In genomic region chr2:177673602-177674595, GRCh38 we compare ENCODE assay signal across 14 cellular contexts.
DNase-seq lines count a peak whose midpoint lies in the region; ATAC-seq and TF ChIP-seq lines count a peak whose summit lies in the region.
"Had no signal": no experiment of that assay in that cellular context is flagged by ENCODE, and none has a peak within 500 bp of the region (broad histone marks: within the 10 kb centered on the region; RNA-seq: fewer than 3 reads in every experiment).

No MANE protein-coding gene starts in this region.

- H3K27me3 ChIP-seq in GM23338 (ENCODE audit: insufficient read depth) (peaks cover 52% of the 10 kb centered on the region), body of pancreas (no peaks in the 10 kb centered on the region), transverse colon (no peaks in the 10 kb centered on the region)
- H3K27me3 ChIP-seq: BLaER1 treated with 17β-estradiol and CSF1 and Interleukin-3, amounts not matched to agents 10 nM and 100 nM; pancreas had no signal

- in situ Hi-C loops in transverse colon (cut with MboI; ENCODE audit: low pct_ligation_motif_present in 1 of 4, low pct_unique_long_range_greater_than_20kb in 1 of 4, low sequenced_read_pairs in 3 of 4), result no loop called here

- H3K4me2 ChIP-seq in GM23338, result no peak overlapping the region
- H3K4me2 ChIP-seq: BLaER1 treated with 17β-estradiol and CSF1 and Interleukin-3, amounts not matched to agents 10 nM and 100 nM had no signal

- H3K36me3 ChIP-seq in GM23338 (ENCODE audit: insufficient read depth) (no peaks in the 10 kb centered on the region), body of pancreas (replicated peaks in 1 of 2; ENCODE audit: insufficient read depth in 1 of 2, low read depth in 2 of 2) (no peaks in the 10 kb centered on the region), transverse colon (no peaks in the 10 kb centered on the region)
- H3K36me3 ChIP-seq: BLaER1 treated with 17β-estradiol and CSF1 and Interleukin-3, amounts not matched to agents 10 nM and 100 nM; pancreas had no signal

- H3K4me3 ChIP-seq in AG04449 (ENCODE audit: low read depth, low read length) (no peak overlapping the region), GM23338 (no peak overlapping the region), fibroblast of the aortic adventitia (ENCODE audit: low read depth, low read length) (no peak overlapping the region), body of pancreas (no peak overlapping the region), transverse colon (no peak overlapping the region)
- H3K4me3 ChIP-seq: BLaER1 treated with 17β-estradiol and CSF1 and Interleukin-3, amounts not matched to agents 10 nM and 100 nM; pancreas had no signal

- peaks cover 50% of the 10 kb centered on the region for H3K27me3 Mint-ChIP-seq in GM23338 (ENCODE audit: insufficient read depth, low read depth, poor library complexity)

- H3K79me2 ChIP-seq in GM23338 (replicated peaks; ENCODE audit: insufficient read depth), result no peaks in the 10 kb centered on the region

- no peak overlapping the region for H3K27ac Mint-ChIP-seq in GM23338

- H3K36me3 Mint-ChIP-seq in GM23338 (ENCODE audit: low read depth), result no peaks in the 10 kb centered on the region

- H4K20me1 ChIP-seq in GM23338 (replicated peaks; ENCODE audit: insufficient read depth), result 0 out of 2 replicates have a peak, but pooled peaks cover 4% of the 10 kb centered on the region
- H4K20me1 ChIP-seq: BLaER1 treated with 17β-estradiol and CSF1 and Interleukin-3, amounts not matched to agents 10 nM and 100 nM had no signal

- H3K9me3 ChIP-seq in body of pancreas (no peaks in the 10 kb centered on the region), transverse colon (no peaks in the 10 kb centered on the region)
- H3K9me3 ChIP-seq: BLaER1 treated with 17β-estradiol and CSF1 and Interleukin-3, amounts not matched to agents 10 nM and 100 nM; pancreas had no signal

- no peak overlapping the region for H3K27ac ChIP-seq in GM23338 (ENCODE audit: low read depth)
- no peak overlapping the region for H3K27ac ChIP-seq in body of pancreas
- H3K27ac ChIP-seq in transverse colon, result no peak overlapping the region
- H3K27ac ChIP-seq: BLaER1 treated with 17β-estradiol and CSF1 and Interleukin-3, amounts not matched to agents 10 nM and 100 nM; pancreas had no signal

- H2AFZ ChIP-seq in GM23338, result no peak overlapping the region

- no peak for DNase-seq in AG04449 (ENCODE audit: low read depth, low spot score)
- peak; percentile 54 for DNase-seq in GM23338 (ENCODE audit: low spot score)
- peak; percentile 19 for DNase-seq in RPMI7951 (ENCODE audit: low read depth)
- no peak for DNase-seq in fibroblast of the aortic adventitia (ENCODE audit: low read depth)
- DNase-seq in NCI-H226, result no peak
- DNase-seq in body of pancreas, result no peak
- no peak for DNase-seq in T1000 (lab: John Stamatoyannopoulos, UW)
- no peak for DNase-seq in transverse colon
- DNase-seq: activated CD4-positive, alpha-beta T cell treated with anti-CD3 and anti-CD28 coated beads for 4 hours; aorta; hypothalamus; NCI-H69; pancreas had no signal

- TF ChIP-seq CTCF in AG04449 (IDR thresholded peaks at IDR 0.05; ENCODE audit: insufficient read depth, low read length, missing control alignments) (peak; percentile 19), GM23338 (conservative IDR thresholded peaks at IDR 0.05; ENCODE audit: low read depth in 2 of 2) (peak; percentile 53 to 65), fibroblast of the aortic adventitia (IDR thresholded peaks at IDR 0.05; ENCODE audit: insufficient read depth, low read length) (peak; percentile 22), body of pancreas (IDR thresholded peaks at IDR 0.05) (no peak), transverse colon (IDR thresholded peaks at IDR 0.05) (no peak)

- TF ChIP-seq EP300 in transverse colon (IDR thresholded peaks at IDR 0.05; ENCODE audit: low read depth), result no peak

- POLR2A ChIA-PET in AG04449 (lab: Yijun Ruan, JAX), result no interaction called here

- H3K4me1 ChIP-seq in GM23338 (ENCODE audit: insufficient read depth) (peaks cover 10% of the 10 kb centered on the region), body of pancreas (no peaks in the 10 kb centered on the region), transverse colon (peaks cover 0 to 8% (median 3%) of the 10 kb centered on the region in 4 donors)
- H3K4me1 ChIP-seq: BLaER1 treated with 17β-estradiol and CSF1 and Interleukin-3, amounts not matched to agents 10 nM and 100 nM; pancreas had no signal

- peak; percentile 60 for ATAC-seq in GM23338
- ATAC-seq in body of pancreas, result no peak
- ATAC-seq: pancreas had no signal

- H3K9me2 ChIP-seq in GM23338 (ENCODE audit: insufficient read depth), result no peaks in the 10 kb centered on the region

- WGBS in body of pancreas, 2 donors, result 86 to 88% methylated on average over 9 of the region's 9 CpGs
- WGBS in transverse colon (ENCODE audit: low coverage in 1 of 2), 2 donors, result 74 to 79% methylated on average over 4 to 9 of the region's 9 CpGs

- no peaks in the 10 kb centered on the region; the same call in 2 of the 3 replicates for H3K9me3 Mint-ChIP-seq in GM23338

- no peak overlapping the region for H3K4me3 Mint-ChIP-seq in GM23338

- intact Hi-C loops in body of pancreas (cut with DNase I), result no loop called here
- intact Hi-C loops in transverse colon (cut with DNase I; ENCODE audit: low total_unique reads), result no loop called here

- TF ChIP-seq POLR2A in body of pancreas (IDR thresholded peaks at IDR 0.05) (no peak), transverse colon (IDR thresholded peaks at IDR 0.05) (no peak)

- CTCF ChIA-PET in AG04449 (lab: Yijun Ruan, JAX), result no interaction called here

- H3K4me1 Mint-ChIP-seq in GM23338, result peaks cover 24% of the 10 kb centered on the region

- no peaks in the 10 kb centered on the region for H3F3A ChIP-seq in GM23338 (replicated peaks; ENCODE audit: low read depth)

TF ChIP-seq in GM23338, 12 proteins besides CTCF, POLR2A, EP300 and RAD21 (continues in another document):
- TF ChIP-seq POLR2AphosphoS5 (IDR thresholded peaks at IDR 0.05; ENCODE audit: low read depth) (no peak), EZH2 (IDR thresholded peaks at IDR 0.05; ENCODE audit: low read depth, unreplicated experiment) (no peak), CREB1 (CRISPR knock-in tag; IDR thresholded peaks at IDR 0.05; ENCODE audit: low read depth) (no peak), NANOG (IDR thresholded peaks at IDR 0.05; ENCODE audit: borderline replicate concordance) (no peak), REST (IDR thresholded peaks at IDR 0.05; ENCODE audit: unreplicated experiment) (no peak), STAT1 (IDR thresholded peaks at IDR 0.05; ENCODE audit: unreplicated experiment) (no peak)

Comparison
In these comparisons a context has a peak if more than half of its experiments do, and no peak if none do; other contexts are left out.
1. DNase-seq: peak in GM23338 (single experiment) and RPMI7951 (single experiment); none in AG04449 (single experiment), fibroblast of the aortic adventitia (single experiment), NCI-H226 (single experiment), body of pancreas (0 of 4), T1000 (single experiment) and transverse colon (single experiment).
2. CTCF ChIP-seq: peak in AG04449 (single experiment), GM23338 (2 of 2) and fibroblast of the aortic adventitia (single experiment); none in body of pancreas (0 of 7) and transverse colon (0 of 5).